8 cellular contexts compared by ENCODE assay signal in the genomic region with DNA sequence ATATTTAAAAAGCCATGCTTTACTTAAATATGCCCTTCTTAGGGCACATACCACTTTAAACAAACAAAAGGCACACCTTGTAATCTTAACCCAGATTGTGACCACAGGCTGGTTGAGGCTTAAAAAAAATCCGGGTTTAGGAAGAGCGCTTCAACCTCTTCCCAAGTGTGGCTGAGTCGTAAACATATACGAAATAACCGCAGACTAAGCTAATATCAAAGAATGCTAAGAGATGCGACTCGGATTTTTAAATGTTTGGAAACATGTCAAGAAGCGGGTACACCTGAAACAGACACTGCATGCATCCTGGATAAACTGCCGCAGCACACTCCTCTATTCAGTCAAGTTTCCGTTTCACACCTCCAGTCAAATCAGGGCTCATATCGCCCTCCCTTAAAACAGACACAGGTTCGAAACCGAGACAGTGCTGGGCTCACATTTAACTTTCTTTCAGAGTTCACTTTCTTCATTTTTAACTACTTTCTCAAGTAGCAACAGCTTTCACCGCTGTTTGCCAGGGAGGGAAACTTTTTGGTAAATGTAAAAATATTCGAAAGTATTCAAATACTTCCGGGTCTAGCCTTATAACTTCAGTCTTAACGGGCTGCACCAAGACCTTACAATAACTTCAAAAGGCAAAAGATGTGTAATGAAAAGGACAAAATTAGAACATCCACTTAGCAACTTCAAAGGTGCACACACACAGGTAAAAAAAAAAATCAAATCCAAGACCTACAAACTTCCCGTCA. TPM values are rescaled to one million over a fixed set of nuclear protein-coding genes. Genes with fewer than 3 reads are reported as not detected.
DNase-seq lines count a peak whose midpoint lies in the region; ATAC-seq and TF ChIP-seq lines count a peak whose summit lies in the region.

No MANE protein-coding gene starts in this region.

- peak; percentile 60 for ATAC-seq in GM18508 (IDR thresholded peaks at IDR 0.05; ENCODE audit: insufficient read depth, unreplicated experiment)
- peak; percentile 53 for ATAC-seq in HG02884 (IDR thresholded peaks at IDR 0.05; ENCODE audit: unreplicated experiment)
- ATAC-seq in left colon, result peak; percentile 25

- H3K27ac ChIP-seq in 22Rv1, result peak overlapping the region; percentile 95

- DNase-seq in NCI-H82 treated with DMSO at 0.1 percent for 48 hours (lab: John Stamatoyannopoulos, UW; ENCODE audit: unreplicated experiment), result peak; percentile 43
- DNase-seq in amniotic epithelial cell (ENCODE audit: low read depth), result peak; percentile 19
- no peak for DNase-seq in left colon
- peak; percentile 12 for DNase-seq in stimulated activated CD8-positive, alpha-beta memory T cell treated with anti-CD3 and anti-CD28 coated beads, Interleukin-4, amount 100 ng/mL, for 24 hours (ENCODE audit: low read depth)
- DNase-seq in effector CD4-positive, alpha-beta T cell, result no peak

- intact Hi-C loops in left colon (cut with DNase I, micrococcal nuclease), result loop anchor here in 1 of 2 donors (10.0 kb wide), 1 partner anchor 98 kb away; no protein-coding TSS in a partner anchor

- TF ChIP-seq CTCF in 22Rv1 (IDR thresholded peaks at IDR 0.05), result no peak

RNA-seq across cellular contexts. Expression of gene DEK, which starts 1.3 kb away (rescaled TPM):
- total RNA-seq in left colon, result 10 to 100 TPM; 73.7 to 75.7 TPM

Comparison
In these comparisons a context has a peak if more than half of its experiments do, and no peak if none do; other contexts are left out.
1. DNase-seq: peak in NCI-H82 treated with DMSO at 0.1 percent for 48 hours (single experiment), amniotic epithelial cell (single experiment) and stimulated activated CD8-positive, alpha-beta memory T cell treated with anti-CD3 and anti-CD28 coated beads, Interleukin-4, amount 100 ng/mL, for 24 hours (single experiment); none in left colon (0 of 2) and effector CD4-positive, alpha-beta T cell (single experiment).
2. Peak in every context shown above with its lines, with median percentiles within 50 percentile points of each other: ATAC-seq.